Comparison of ENCODE assay signal across 24 cellular contexts in genomic region chr7:139088268-139088667, GRCh38. TPM values are rescaled to one million over a fixed set of nuclear protein-coding genes. Genes with fewer than 3 reads are reported as not detected.
DNase-seq lines count a peak whose midpoint lies in the region; ATAC-seq, FAIRE-seq and TF ChIP-seq lines count a peak whose summit lies in the region.
"Had no signal": no experiment of that assay in that cellular context is flagged by ENCODE, and none has a peak within 500 bp of the region (broad histone marks: within the 10 kb centered on the region; RNA-seq: fewer than 3 reads in every experiment).

No MANE protein-coding gene starts in this region.

- H3K36me3 ChIP-seq in HepG2 (replicated peaks in 1 of 2; ENCODE audit: control insufficient read depth in 1 of 2, insufficient read depth in 2 of 2, low read length in 2 of 2): peaks cover 12 to 56% of the 10 kb centered on the region in 2 experiments
- H3K36me3 ChIP-seq in right lobe of liver: peaks cover 0 to 46% (median 8%) of the 10 kb centered on the region in 4 donors

- in situ Hi-C loops in HepG2 (cut with HindIII; ENCODE audit: extremely low pct_ligation_motif_present, low pct_unique_long_range_greater_than_20kb): no loop called here

- 0 out of 2 replicates have a peak, but pooled peaks cover 5% of the 10 kb centered on the region for H4K20me1 ChIP-seq in HepG2 (ENCODE audit: insufficient read depth, low read length)

- no peaks in the 10 kb centered on the region for H3K27me3 ChIP-seq in HepG2 (ENCODE audit: control insufficient read depth in 1 of 2, insufficient read depth in 2 of 2, low read length in 2 of 2)
- H3K27me3 ChIP-seq in right lobe of liver: no peaks in the 10 kb centered on the region
- H3K27me3 ChIP-seq: tibial artery had no signal

- H3K4me3 ChIP-seq in HepG2 (replicated peaks in 1 of 3; ENCODE audit: insufficient read depth in 1 of 3, low read depth in 2 of 3, low read length in 3 of 3): no peak overlapping the region
- no peak overlapping the region for H3K4me3 ChIP-seq in right lobe of liver
- H3K4me3 ChIP-seq: left ventricle myocardium inferior, smooth muscle cell, tibial artery had no signal

- no peak overlapping the region for H3K9ac ChIP-seq in HepG2 (ENCODE audit: insufficient read depth, low read depth, low read length)

- peaks cover 18% of the 10 kb centered on the region for H3K4me1 ChIP-seq in HepG2 (ENCODE audit: insufficient read depth, low read length)
- H3K4me1 ChIP-seq in right lobe of liver: peaks cover 0 to 8% (median 0%) of the 10 kb centered on the region in 4 donors
- H3K4me1 ChIP-seq: tibial artery had no signal

- 98% methylated on average over 2 of the region's 2 CpGs for WGBS in HepG2 (ENCODE audit: low lambda C conversion rate)
- 70% methylated on average over 2 of the region's 2 CpGs for WGBS in right lobe of liver (ENCODE audit: insufficient coverage, low coverage, low lambda C conversion rate, missing lambda C conversion rate)

- H3K9me3 ChIP-seq in HepG2 (ENCODE audit: low read length): no peaks in the 10 kb centered on the region
- no peaks in the 10 kb centered on the region for H3K9me3 ChIP-seq in right lobe of liver
- H3K9me3 ChIP-seq: tibial artery had no signal

- no peak for TF ChIP-seq RAD21 in HepG2 (CRISPR knock-in tag; IDR thresholded peaks at IDR 0.05)

- no peak overlapping the region for H2AFZ ChIP-seq in HepG2 (ENCODE audit: low read length)

- TF ChIP-seq POLR2A in HepG2 (IDR thresholded peaks at IDR 0.05; ENCODE audit: insufficient read depth in 1 of 2, low read depth in 2 of 2, low read length in 2 of 2) (no peak), right lobe of liver (IDR thresholded peaks at IDR 0.05) (no peak)

- CTCF ChIA-PET in HepG2 (lab: Yijun Ruan, JAX; ENCODE audit: low intra/inter-chr PET ratio, low total read pairs): no interaction called here
- CTCF ChIA-PET in activated CD4-positive, alpha-beta memory T cell treated with anti-CD3 and anti-CD28 coated beads, Interleukin-2, amount 10 ng/mL, durations not matched to agents 7 days and 5 days (lab: Charles Lee): interaction anchor here (3.9 kb wide), 1 partner anchor 14 kb away, joined by 29 read pairs; no protein-coding TSS in a partner anchor

- H3K9me3 Mint-ChIP-seq in activated CD4-positive, alpha-beta memory T cell treated with anti-CD3 and anti-CD28 coated beads, Interleukin-2, amount 10 ng/mL, durations not matched to agents 7 days and 5 days: peaks cover 8% of the 10 kb centered on the region
- no peaks in the 10 kb centered on the region for H3K9me3 Mint-ChIP-seq in endothelial cell (ENCODE audit: unreplicated experiment)

- peaks cover 14% of the 10 kb centered on the region for H3K79me2 ChIP-seq in HepG2 (ENCODE audit: insufficient read depth, low read length)

- no TSS peak for BruUV-seq in HepG2 (replicated peaks; lab: Mats Ljungman, UMichigan)

- TF ChIP-seq CTCF in HepG2 (CRISPR knock-in tag; IDR thresholded peaks at IDR 0.05): no peak
- no peak for TF ChIP-seq CTCF in right lobe of liver (IDR thresholded peaks at IDR 0.05)
- TF ChIP-seq CTCF in endothelial cell (IDR thresholded peaks at IDR 0.05; ENCODE audit: unreplicated experiment): no peak

- no peak overlapping the region for H3K27ac ChIP-seq in HepG2 (ENCODE audit: extremely low read length, insufficient read depth, low read length)
- no peak overlapping the region for H3K27ac ChIP-seq in right lobe of liver
- H3K27ac ChIP-seq: left ventricle myocardium inferior, tibial artery had no signal

- H3K27me3 Mint-ChIP-seq in activated CD4-positive, alpha-beta memory T cell treated with anti-CD3 and anti-CD28 coated beads, Interleukin-2, amount 10 ng/mL, durations not matched to agents 7 days and 5 days: no peaks in the 10 kb centered on the region
- peaks cover 3% of the 10 kb centered on the region for H3K27me3 Mint-ChIP-seq in endothelial cell (ENCODE audit: unreplicated experiment)

- peaks cover 88% of the 10 kb centered on the region for H3K4me1 Mint-ChIP-seq in activated CD4-positive, alpha-beta memory T cell treated with anti-CD3 and anti-CD28 coated beads, Interleukin-2, amount 10 ng/mL, durations not matched to agents 7 days and 5 days
- H3K4me1 Mint-ChIP-seq in endothelial cell (ENCODE audit: unreplicated experiment): peaks cover 11% of the 10 kb centered on the region

- H3K4me3 Mint-ChIP-seq in activated CD4-positive, alpha-beta memory T cell treated with anti-CD3 and anti-CD28 coated beads, Interleukin-2, amount 10 ng/mL, durations not matched to agents 7 days and 5 days: no peak overlapping the region
- H3K4me3 Mint-ChIP-seq in endothelial cell (ENCODE audit: unreplicated experiment): peak overlapping the region; percentile 49

- intact Hi-C loops in HepG2 (cut with micrococcal nuclease; ENCODE audit: unreplicated experiment) (no loop called here), right lobe of liver (cut with DNase I) (no loop called here)

- peak overlapping the region; percentile 60 for H3K27ac Mint-ChIP-seq in activated CD4-positive, alpha-beta memory T cell treated with anti-CD3 and anti-CD28 coated beads, Interleukin-2, amount 10 ng/mL, durations not matched to agents 7 days and 5 days
- H3K27ac Mint-ChIP-seq in endothelial cell (ENCODE audit: unreplicated experiment): no peak overlapping the region

- POLR2A ChIA-PET in HepG2 (lab: Yijun Ruan, JAX): no interaction called here
- POLR2A ChIA-PET in activated CD4-positive, alpha-beta memory T cell treated with anti-CD3 and anti-CD28 coated beads, Interleukin-2, amount 10 ng/mL, durations not matched to agents 7 days and 5 days (lab: Charles Lee): interaction anchor here (1.1 to 2.2 kb wide), 7 partner anchors 9 to 43 kb away, joined by 4 to 11 read pairs (median 6); no protein-coding TSS in a partner anchor

- peaks cover 91% of the 10 kb centered on the region for H3K36me3 Mint-ChIP-seq in activated CD4-positive, alpha-beta memory T cell treated with anti-CD3 and anti-CD28 coated beads, Interleukin-2, amount 10 ng/mL, durations not matched to agents 7 days and 5 days (ENCODE audit: low read depth)
- H3K36me3 Mint-ChIP-seq in endothelial cell (ENCODE audit: low read depth, unreplicated experiment): peaks cover 60% of the 10 kb centered on the region

- DNase-seq in HepG2 (ENCODE audit: low spot score): no peak
- DNase-seq in right lobe of liver: no peak
- DNase-seq in activated CD4-positive, alpha-beta memory T cell treated with anti-CD3 and anti-CD28 coated beads, Interleukin-2, amount 10 ng/mL, durations not matched to agents 7 days and 5 days: no peak
- no peak for DNase-seq in endothelial cell (ENCODE audit: low spot score)
- no peak for DNase-seq in OCI-M1 (lab: John Stamatoyannopoulos, UW)
- DNase-seq in NCI-H1436 treated with DMSO at 0.1 percent for 48 hours (lab: John Stamatoyannopoulos, UW): no peak
- DNase-seq: activated gamma-delta T cell treated with Interleukin-2 at 50 U/mL for 16 hours; central memory CD4-positive, alpha-beta T cell; left ventricle myocardium inferior; NCI-H1105 treated with DMSO at 0.1 percent for 48 hours; NCI-H2081 treated with DMSO at 0.1 percent for 48 hours; NCI-H446 treated with DMSO at 0.1 percent for 48 hours; retina; stimulated activated CD4-positive, alpha-beta T cell treated with anti-CD3 and anti-CD28 coated beads, Interleukin-4, amount 100 ng/mL, for 24 hours; stimulated activated naive CD4-positive, alpha-beta T cell treated with Interleukin-2 at 50 U/mL for 16 hours; tibial artery had no signal

- ATAC-seq in HepG2 (no peak), right lobe of liver (no peak), GM18517 (IDR thresholded peaks at IDR 0.05; ENCODE audit: unreplicated experiment) (no peak)
- ATAC-seq: activated CD4-positive, CD25-positive, alpha-beta regulatory T cell treated with anti-CD3 and anti-CD28 coated beads, Interleukin-2, amount 50 U/mL, for 24 hours had no signal

- TF ChIP-seq EP300 in HepG2 (IDR thresholded peaks at IDR 0.05; ENCODE audit: low read depth in 2 of 2, low read length in 2 of 2) (no peak), HepG2 (CRISPR knock-in tag; IDR thresholded peaks at IDR 0.05; ENCODE audit: borderline replicate concordance) (no peak)

- FAIRE-seq in HepG2 (lab: Jason Lieb, UNC): no peak
- FAIRE-seq: G401.6, islet of Langerhans, TTC549 had no signal

- H3K4me2 ChIP-seq in HepG2 (ENCODE audit: low read depth, low read length): no peak overlapping the region
- H3K4me2 ChIP-seq: smooth muscle cell had no signal

RNA-seq across cellular contexts. Expression of gene ZC3HAV1, which starts 21.3 kb away (rescaled TPM):
- 23.7 and 33.5 TPM in 2 replicates for total RNA-seq in HepG2 (2016; rRNA removed; fragmentation: Illumina TruSeq; extraction: Trizol)
- 3.5 and 4.3 TPM in 2 replicates for total RNA-seq in HepG2 (2016; cell fraction: cytosol; rRNA removed; fragmentation: Illumina TruSeq; extraction: Trizol; ENCODE audit: low read depth)
- total RNA-seq in HepG2 (2016; cell fraction: insoluble cytoplasmic fraction; rRNA removed; fragmentation: Illumina TruSeq; extraction: Trizol): 22.9 and 29.8 TPM in 2 replicates
- 9.5 and 10.0 TPM in 2 replicates for total RNA-seq in HepG2 (2016; cell fraction: membrane; rRNA removed; fragmentation: Illumina TruSeq; extraction: Trizol)
- 19.8 and 20.1 TPM in 2 replicates for total RNA-seq in HepG2 (2016; cell fraction: nucleus; rRNA removed; fragmentation: Illumina TruSeq; extraction: Trizol)
- polyA plus RNA-seq in HepG2 (2011; rRNA removed): 12.7 and 13.7 TPM in 2 replicates
- polyA plus RNA-seq in HepG2 (2011; cell fraction: cytosol; rRNA removed): 6.8 and 12.0 TPM in 2 replicates
- polyA plus RNA-seq in HepG2 (2011; cell fraction: nucleus; rRNA removed): 5.7 and 7.7 TPM in 2 replicates
- 9.0 and 9.1 TPM in 2 replicates for polyA plus RNA-seq in HepG2 (2012)
- 0.80 and 0.85 TPM in 2 replicates for polyA plus RNA-seq in HepG2 (2016; cell fraction: cytosol; fragmentation: Illumina TruSeq; extraction: Trizol; ENCODE audit: low read depth)
- polyA plus RNA-seq in HepG2 (2016; cell fraction: insoluble cytoplasmic fraction; fragmentation: Illumina TruSeq; extraction: Trizol; ENCODE audit: low read depth): 25.7 and 27.7 TPM in 2 replicates
- polyA plus RNA-seq in HepG2 (2016; cell fraction: membrane; fragmentation: Illumina TruSeq; extraction: Trizol; ENCODE audit: low read depth): 2.5 and 2.7 TPM in 2 replicates
- polyA plus RNA-seq in HepG2 (2016; cell fraction: nucleus; fragmentation: Illumina TruSeq; extraction: Trizol; ENCODE audit: insufficient read depth, low read depth): 17.5 and 18.1 TPM in 2 replicates
- polyA minus RNA-seq in HepG2 (2011; rRNA and poly(A)+ RNA removed; ENCODE audit: low replicate concordance): 30.1 and 55.4 TPM in 2 replicates
- 18.6 and 25.6 TPM in 2 replicates for polyA minus RNA-seq in HepG2 (2011; cell fraction: cytosol; rRNA and poly(A)+ RNA removed)
- 17.3 and 24.6 TPM in 2 replicates for polyA minus RNA-seq in HepG2 (2011; cell fraction: nucleus; rRNA and poly(A)+ RNA removed)
- 10 to 100 TPM; 12.3 to 20.6 (median 17.7) TPM for total RNA-seq in right lobe of liver
- total RNA-seq in activated CD4-positive, alpha-beta memory T cell treated with anti-CD3 and anti-CD28 coated beads, Interleukin-2, amount 10 ng/mL, durations not matched to agents 7 days and 5 days: 100 to 1,000 TPM; 129 to 133 TPM
- total RNA-seq in endothelial cell (ENCODE audit: unreplicated experiment): 50.7 TPM

RNA-seq across cellular contexts. Expression of gene ZC3HAV1L, which starts 52.4 kb away (rescaled TPM):
- total RNA-seq in HepG2 (2016; rRNA removed; fragmentation: Illumina TruSeq; extraction: Trizol): 8.4 and 11.5 TPM in 2 replicates
- 0.61 and 0.79 TPM in 2 replicates for total RNA-seq in HepG2 (2016; cell fraction: cytosol; rRNA removed; fragmentation: Illumina TruSeq; extraction: Trizol; ENCODE audit: low read depth)
- 9.5 and 10.9 TPM in 2 replicates for total RNA-seq in HepG2 (2016; cell fraction: insoluble cytoplasmic fraction; rRNA removed; fragmentation: Illumina TruSeq; extraction: Trizol)
- 3.9 and 4.7 TPM in 2 replicates for total RNA-seq in HepG2 (2016; cell fraction: membrane; rRNA removed; fragmentation: Illumina TruSeq; extraction: Trizol)
- 6.5 and 8.2 TPM in 2 replicates for total RNA-seq in HepG2 (2016; cell fraction: nucleus; rRNA removed; fragmentation: Illumina TruSeq; extraction: Trizol)
- polyA plus RNA-seq in HepG2 (2011; rRNA removed): 10.5 and 11.1 TPM in 2 replicates
- 9.0 and 9.4 TPM in 2 replicates for polyA plus RNA-seq in HepG2 (2011; cell fraction: cytosol; rRNA removed)
- 12.6 and 15.0 TPM in 2 replicates for polyA plus RNA-seq in HepG2 (2011; cell fraction: nucleus; rRNA removed)
- polyA plus RNA-seq in HepG2 (2012): 3.6 and 4.2 TPM in 2 replicates
- 0.07 TPM in 1 of 2 replicates, not detected in the other for polyA plus RNA-seq in HepG2 (2016; cell fraction: cytosol; fragmentation: Illumina TruSeq; extraction: Trizol; ENCODE audit: low read depth)
- polyA plus RNA-seq in HepG2 (2016; cell fraction: insoluble cytoplasmic fraction; fragmentation: Illumina TruSeq; extraction: Trizol; ENCODE audit: low read depth): 4.0 and 4.1 TPM in 2 replicates
- polyA plus RNA-seq in HepG2 (2016; cell fraction: membrane; fragmentation: Illumina TruSeq; extraction: Trizol; ENCODE audit: low read depth): 0.38 TPM in 1 of 2 replicates, not detected in the other
- 4.1 and 4.5 TPM in 2 replicates for polyA plus RNA-seq in HepG2 (2016; cell fraction: nucleus; fragmentation: Illumina TruSeq; extraction: Trizol; ENCODE audit: insufficient read depth, low read depth)
- 6.5 and 23.7 TPM in 2 replicates for polyA minus RNA-seq in HepG2 (2011; rRNA and poly(A)+ RNA removed; ENCODE audit: low replicate concordance)
- polyA minus RNA-seq in HepG2 (2011; cell fraction: cytosol; rRNA and poly(A)+ RNA removed): 24.9 and 27.7 TPM in 2 replicates
- 11.1 and 12.1 TPM in 2 replicates for polyA minus RNA-seq in HepG2 (2011; cell fraction: nucleus; rRNA and poly(A)+ RNA removed)
- total RNA-seq in right lobe of liver: 1 to 10 TPM in 5 of 6 experiments, under 1 TPM in 1; 0.93 to 3.7 (median 1.8) TPM
- 10 to 100 TPM; 16.7 to 17.8 TPM for total RNA-seq in activated CD4-positive, alpha-beta memory T cell treated with anti-CD3 and anti-CD28 coated beads, Interleukin-2, amount 10 ng/mL, durations not matched to agents 7 days and 5 days
- total RNA-seq in endothelial cell (ENCODE audit: unreplicated experiment): 12.4 TPM
- total RNA-seq: OCI-LY7, osteocyte had no signal
